Comparison of ENCODE assay signal across 1 cellular context in genomic region chr3:123085293-123085949, GRCh38.
TF ChIP-seq lines count a peak whose summit lies in the region.

No MANE protein-coding gene starts in this region.

TF ChIP-seq in HepG2, 621 proteins besides CTCF, POLR2A, EP300 and RAD21 (continued from another document and continues in another):
- peak; percentile 51; the same call in 1 of the 2 replicates for TF ChIP-seq HNF4G (IDR thresholded peaks at IDR 0.05; ENCODE audit: borderline replicate concordance, low read depth, low read length)
- TF ChIP-seq HNF4G (CRISPR knock-in tag; IDR thresholded peaks at IDR 0.05; ENCODE audit: borderline replicate concordance, low read depth), result no peak; the same call in 1 of the 2 replicates
- TF ChIP-seq ZNF639 (CRISPR knock-in tag; conservative IDR thresholded peaks at IDR 0.05), result 0 out of 2 replicates have a peak, but pooled peaks have one; percentile 26
- TF ChIP-seq RXRB (CRISPR knock-in tag; IDR thresholded peaks at IDR 0.05; ENCODE audit: borderline replicate concordance), result peak; percentile 26; the same call in 1 of the 2 replicates
- TF ChIP-seq JARID2 (CRISPR knock-in tag; IDR thresholded peaks at IDR 0.05; ENCODE audit: insufficient replicate concordance), result no peak
- peak; percentile 78 for TF ChIP-seq PITX1 (CRISPR knock-in tag; IDR thresholded peaks at IDR 0.05)
- TF ChIP-seq ZNF678 (CRISPR knock-in tag; IDR thresholded peaks at IDR 0.05), result no peak
- TF ChIP-seq CCDC6 (CRISPR knock-in tag; IDR thresholded peaks at IDR 0.05), result no peak
- no peak for TF ChIP-seq ZNF160 (CRISPR knock-in tag; IDR thresholded peaks at IDR 0.05)
- 0 out of 2 replicates have a peak, but pooled peaks have one; percentile 16 for TF ChIP-seq DMAP1 (CRISPR knock-in tag; IDR thresholded peaks at IDR 0.05)
- TF ChIP-seq ZNF121 (CRISPR knock-in tag; IDR thresholded peaks at IDR 0.05), result no peak
- peak; percentile 46; the same call in 1 of the 2 replicates for TF ChIP-seq KDM3A (CRISPR knock-in tag; IDR thresholded peaks at IDR 0.05; ENCODE audit: low read depth)
- peak; percentile 21; the same call in 1 of the 3 replicates for TF ChIP-seq MXI1 (IDR thresholded peaks at IDR 0.05; ENCODE audit: borderline replicate concordance, low read depth, low read length)
- no peak for TF ChIP-seq ELF4 (CRISPR knock-in tag; IDR thresholded peaks at IDR 0.05; ENCODE audit: borderline replicate concordance)
- TF ChIP-seq KMT2A (CRISPR knock-in tag; IDR thresholded peaks at IDR 0.05), result peak; percentile 60; the same call in 1 of the 2 replicates
- peak; percentile 71 for TF ChIP-seq U2AF1 (optimal IDR thresholded peaks at IDR 0.05; ENCODE audit: low read depth, low read length)
- TF ChIP-seq ZFP82 (CRISPR knock-in tag; IDR thresholded peaks at IDR 0.05; ENCODE audit: borderline replicate concordance), result no peak
- no peak for TF ChIP-seq SMC3 (IDR thresholded peaks at IDR 0.05; ENCODE audit: low read length)
- no peak for TF ChIP-seq NONO (IDR thresholded peaks at IDR 0.05)
- TF ChIP-seq NONO (CRISPR knock-in tag; conservative IDR thresholded peaks at IDR 0.05), result peak; percentile 23; the same call in 1 of the 2 replicates
- no peak for TF ChIP-seq TCF12 (IDR thresholded peaks at IDR 0.05)
- no peak for TF ChIP-seq TCF12 (CRISPR knock-in tag; IDR thresholded peaks at IDR 0.05)
- no peak for TF ChIP-seq PRMT3 (CRISPR knock-in tag; IDR thresholded peaks at IDR 0.05; ENCODE audit: borderline replicate concordance, low read depth)
- no peak for TF ChIP-seq ZBTB37 (CRISPR knock-in tag; IDR thresholded peaks at IDR 0.05)
- peak; percentile 57; the same call in 1 of the 2 replicates for TF ChIP-seq ARID3A (IDR thresholded peaks at IDR 0.05; ENCODE audit: low read depth, low read length)
- peak; percentile 21; the same call in 1 of the 2 replicates for TF ChIP-seq HMG20A (CRISPR knock-in tag; IDR thresholded peaks at IDR 0.05; ENCODE audit: borderline replicate concordance)
- TF ChIP-seq ZFP91 (CRISPR knock-in tag; IDR thresholded peaks at IDR 0.05; ENCODE audit: borderline replicate concordance), result no peak; the same call in 1 of the 2 replicates
- TF ChIP-seq ZNF263 (CRISPR knock-in tag; IDR thresholded peaks at IDR 0.05), result no peak
- TF ChIP-seq ZFP41 (CRISPR knock-in tag; IDR thresholded peaks at IDR 0.05; ENCODE audit: borderline replicate concordance), result no peak
- TF ChIP-seq TGIF2 (CRISPR knock-in tag; IDR thresholded peaks at IDR 0.05), result no peak
- no peak for TF ChIP-seq FIP1L1 (IDR thresholded peaks at IDR 0.05; ENCODE audit: borderline replicate concordance, insufficient read depth, low read depth, low read length)
- TF ChIP-seq ZNF280B (CRISPR knock-in tag; IDR thresholded peaks at IDR 0.05; ENCODE audit: borderline replicate concordance), result peak; percentile 43; the same call in 1 of the 2 replicates
- TF ChIP-seq HMGXB4 (CRISPR knock-in tag; IDR thresholded peaks at IDR 0.05; ENCODE audit: borderline replicate concordance in 1 of 2, low read depth in 1 of 2), result peak in 1 of 2 experiments; percentile 50; a peak in 1 of 4 replicates
- no peak for TF ChIP-seq DBP (CRISPR knock-in tag; IDR thresholded peaks at IDR 0.05; ENCODE audit: not compliant biosample characterization)
- no peak for TF ChIP-seq AHR (CRISPR knock-in tag; IDR thresholded peaks at IDR 0.05)
- no peak for TF ChIP-seq GABPB1 (CRISPR knock-in tag; IDR thresholded peaks at IDR 0.05)
- TF ChIP-seq GMEB2 (CRISPR knock-in tag; IDR thresholded peaks at IDR 0.05; ENCODE audit: low read depth), result no peak
- TF ChIP-seq ARID2 (CRISPR knock-in tag; IDR thresholded peaks at IDR 0.05; ENCODE audit: borderline replicate concordance), result no peak
- TF ChIP-seq ZNF776 (CRISPR knock-in tag; IDR thresholded peaks at IDR 0.05), result no peak
- TF ChIP-seq GATAD2A (CRISPR knock-in tag; IDR thresholded peaks at IDR 0.05), result peak; percentile 74
- peak; percentile 28; the same call in 1 of the 2 replicates for TF ChIP-seq KDM5A (IDR thresholded peaks at IDR 0.05; ENCODE audit: borderline replicate concordance, low read length)
- no peak for TF ChIP-seq HIVEP1 (CRISPR knock-in tag; IDR thresholded peaks at IDR 0.05)
- no peak for TF ChIP-seq SOX13 (IDR thresholded peaks at IDR 0.05)
- peak in 1 of 2 experiments; percentile 33; a peak in 1 of 4 replicates for TF ChIP-seq SOX13 (CRISPR knock-in tag; conservative IDR thresholded peaks at IDR 0.05 in 1 of 2, IDR thresholded peaks at IDR 0.05 in 1 of 2)
- TF ChIP-seq FOXA3 (CRISPR knock-in tag; IDR thresholded peaks at IDR 0.05), result peak; percentile 18; the same call in 1 of the 2 replicates
- no peak for TF ChIP-seq SMAD9 (CRISPR knock-in tag; IDR thresholded peaks at IDR 0.05)
- no peak for TF ChIP-seq ZNF589 (CRISPR knock-in tag; conservative IDR thresholded peaks at IDR 0.05)
- TF ChIP-seq TEAD3 (CRISPR knock-in tag; optimal IDR thresholded peaks at IDR 0.05; ENCODE audit: borderline replicate concordance), result peak; percentile 16
- TF ChIP-seq IKZF5 (CRISPR knock-in tag; IDR thresholded peaks at IDR 0.05), result peak; percentile 53; the same call in 1 of the 2 replicates
- TF ChIP-seq NFKB2 (CRISPR knock-in tag; IDR thresholded peaks at IDR 0.05; ENCODE audit: borderline replicate concordance), result no peak
- no peak for TF ChIP-seq ATF3 (CRISPR knock-in tag; IDR thresholded peaks at IDR 0.05)
- TF ChIP-seq ZNF749 (CRISPR knock-in tag; IDR thresholded peaks at IDR 0.05; ENCODE audit: borderline replicate concordance), result no peak
- TF ChIP-seq HOXA3 (CRISPR knock-in tag; IDR thresholded peaks at IDR 0.05), result peak; percentile 58; the same call in 1 of the 2 replicates
- TF ChIP-seq STAG1 (CRISPR knock-in tag; IDR thresholded peaks at IDR 0.05), result peak; percentile 8; the same call in 1 of the 2 replicates
- no peak for TF ChIP-seq XBP1 (CRISPR knock-in tag; IDR thresholded peaks at IDR 0.05)
- TF ChIP-seq SAP130 (CRISPR knock-in tag; IDR thresholded peaks at IDR 0.05; ENCODE audit: low read depth), result peak; percentile 66
